Comparison of ENCODE assay signal across 11 cellular contexts in genomic region chr11:35014352-35014751, GRCh38.
DNase-seq lines count a peak whose midpoint lies in the region; ATAC-seq and TF ChIP-seq lines count a peak whose summit lies in the region.
"Had no signal": no experiment of that assay in that cellular context is flagged by ENCODE, and none has a peak within 500 bp of the region (broad histone marks: within the 10 kb centered on the region; RNA-seq: fewer than 3 reads in every experiment).

No MANE protein-coding gene starts in this region.

- no peak overlapping the region for H4K8ac ChIP-seq in trophoblast cell (ENCODE audit: low read depth, low read length)

- no peak overlapping the region for H3K4ac ChIP-seq in trophoblast cell (ENCODE audit: low read depth, low read length)

- TF ChIP-seq POLR2A in gastroesophageal sphincter (IDR thresholded peaks at IDR 0.05) = no peak

- no peak overlapping the region for H2AK5ac ChIP-seq in trophoblast cell (ENCODE audit: low read length)

- TF ChIP-seq CTCF in Calu3 (IDR thresholded peaks at IDR 0.05; ENCODE audit: unreplicated experiment) (no peak), PC-3 (conservative IDR thresholded peaks at IDR 0.05; ENCODE audit: low read depth, low read length) (no peak), gastroesophageal sphincter (IDR thresholded peaks at IDR 0.05) (no peak)

- H4K12ac ChIP-seq in trophoblast cell (ENCODE audit: low read depth, low read length) = no peak overlapping the region

- intact Hi-C loops in Calu3 (cut with micrococcal nuclease; ENCODE audit: unreplicated experiment) = no loop called here
- intact Hi-C loops in PC-3 (cut with micrococcal nuclease) = no loop called here

- no peak for ATAC-seq in PC-3
- ATAC-seq in gastroesophageal sphincter = no peak
- no peak for ATAC-seq in HG03460 (IDR thresholded peaks at IDR 0.05; ENCODE audit: unreplicated experiment)

- no peaks in the 10 kb centered on the region for H3K9me3 Mint-ChIP-seq in Calu3 (ENCODE audit: low read depth, unreplicated experiment)

- no peak for TF ChIP-seq EP300 in gastroesophageal sphincter (IDR thresholded peaks at IDR 0.05)

- no peak overlapping the region for H2BK5ac ChIP-seq in trophoblast cell (ENCODE audit: low read depth, low read length, poor library complexity)

- no peak for DNase-seq in Calu3
- DNase-seq in PC-3 = peak; percentile 38
- peak; percentile 95 for DNase-seq in dedifferentiated amniotic fluid mesenchymal stem cell (ENCODE audit: extremely low spot score)
- DNase-seq in trophoblast cell = peak; percentile 26 to 74
- DNase-seq in foreskin melanocyte = no peak
- no peak for DNase-seq in NCI-H2107 treated with DMSO at 0.1 percent for 48 hours (lab: John Stamatoyannopoulos, UW; ENCODE audit: unreplicated experiment)
- DNase-seq: activated T-cell treated with anti-CD3 and anti-CD28 coated beads, Interleukin-2, amount 50 U/mL, for 1 hour; NCI-H82; transverse colon had no signal

- H3K9me2 ChIP-seq in PC-3 (replicated peaks; ENCODE audit: low read length) = no peaks in the 10 kb centered on the region

- H3K36me3 ChIP-seq in PC-3 (ENCODE audit: low read depth, low read length) (no peaks in the 10 kb centered on the region), trophoblast cell (ENCODE audit: control insufficient read depth in 1 of 2, insufficient read depth in 2 of 2, low read length in 2 of 2) (no peaks in the 10 kb centered on the region), gastroesophageal sphincter (no peaks in the 10 kb centered on the region)
- H3K36me3 ChIP-seq: transverse colon had no signal

- H3K4me1 Mint-ChIP-seq in Calu3 (ENCODE audit: low read depth, unreplicated experiment) = peaks cover 66% of the 10 kb centered on the region

- no peaks in the 10 kb centered on the region for H3K27me3 ChIP-seq in PC-3 (ENCODE audit: low read length)
- no peaks in the 10 kb centered on the region for H3K27me3 ChIP-seq in trophoblast cell (ENCODE audit: insufficient read depth, low read length)
- no peaks in the 10 kb centered on the region for H3K27me3 ChIP-seq in gastroesophageal sphincter
- H3K27me3 ChIP-seq: transverse colon had no signal

- H3K79me1 ChIP-seq in trophoblast cell (ENCODE audit: low read length) = peaks cover 2% of the 10 kb centered on the region

- no peak overlapping the region for H2AFZ ChIP-seq in PC-3 (ENCODE audit: low read length)
- H2AFZ ChIP-seq in trophoblast cell (ENCODE audit: insufficient read depth, low read length, poor library complexity) = no peak overlapping the region

- H2BK120ac ChIP-seq in trophoblast cell (ENCODE audit: insufficient read depth, low read length, poor library complexity) = no peak overlapping the region

- H3K79me2 ChIP-seq in PC-3 (ENCODE audit: low read length) (no peaks in the 10 kb centered on the region), trophoblast cell (ENCODE audit: control insufficient read depth, insufficient read depth, low read length, poor library complexity) (no peaks in the 10 kb centered on the region)

- H3K27ac Mint-ChIP-seq in Calu3 (ENCODE audit: unreplicated experiment) = peak overlapping the region; percentile 72

- H3K27me3 Mint-ChIP-seq in Calu3 (ENCODE audit: unreplicated experiment) = no peaks in the 10 kb centered on the region

- H3K4me3 Mint-ChIP-seq in Calu3 (ENCODE audit: low read depth, unreplicated experiment) = no peak overlapping the region

- H3K23ac ChIP-seq in trophoblast cell (ENCODE audit: low read length) = no peak overlapping the region

- H3K9ac ChIP-seq in PC-3 (ENCODE audit: low read length) = no peak overlapping the region
- no peak overlapping the region for H3K9ac ChIP-seq in trophoblast cell (ENCODE audit: low read length)

- CTCF ChIA-PET in Calu3 (lab: Charles Lee) (interaction anchor here (0.7 to 0.9 kb wide), 2 partner anchors 110 to 230 kb away, joined by 3 to 5 read pairs; no protein-coding TSS in a partner anchor), PC-3 (lab: Charles Lee) (no interaction called here)

- no peak overlapping the region for H3K18ac ChIP-seq in trophoblast cell (ENCODE audit: low read length)

- BruUV-seq in Calu3 (replicated peaks; lab: Mats Ljungman, UMichigan) = no TSS peak
- BruUV-seq in PC-3 (replicated peaks; lab: Mats Ljungman, UMichigan) = no TSS peak

- H3K4me1 ChIP-seq in PC-3 (ENCODE audit: insufficient read depth, low read length) (peaks cover 31% of the 10 kb centered on the region), trophoblast cell (ENCODE audit: control insufficient read depth in 1 of 2, insufficient read depth in 2 of 2, low read length in 2 of 2) (no peaks in the 10 kb centered on the region), gastroesophageal sphincter (peaks cover 0 to 21% (median 0%) of the 10 kb centered on the region in 3 donors)

- no peaks in the 10 kb centered on the region for H3F3A ChIP-seq in PC-3 (ENCODE audit: low read length, unreplicated experiment)

- no peaks in the 10 kb centered on the region for H4K20me1 ChIP-seq in PC-3 (ENCODE audit: low read length)

- no peak overlapping the region for H4K91ac ChIP-seq in trophoblast cell (ENCODE audit: low read depth, low read length)

- H3K4me2 ChIP-seq in PC-3 (ENCODE audit: low read length) (no peak overlapping the region), trophoblast cell (ENCODE audit: low read length) (no peak overlapping the region)

- no CpG with 5 or more reads among the region's 2 CpGs for WGBS in trophoblast cell (ENCODE audit: extremely low coverage, insufficient coverage, insufficient read length)
- WGBS in gastroesophageal sphincter (ENCODE audit: low coverage in 1 of 2), 2 donors = 39 to 67% methylated on average over 1 to 2 of the region's 2 CpGs

- H2BK12ac ChIP-seq in trophoblast cell (ENCODE audit: low read length) = no peak overlapping the region

- H3K9me3 ChIP-seq in PC-3 (ENCODE audit: low read length) (no peaks in the 10 kb centered on the region), trophoblast cell (ENCODE audit: insufficient read depth, low read depth, low read length) (no peaks in the 10 kb centered on the region), gastroesophageal sphincter (no peaks in the 10 kb centered on the region)
- H3K9me3 ChIP-seq: transverse colon had no signal

- POLR2A ChIA-PET in PC-3 (lab: Charles Lee; ENCODE audit: unreplicated experiment) = no interaction called here

- H3K4me3 ChIP-seq in PC-3 (ENCODE audit: low read length) = no peak overlapping the region
- no peak overlapping the region for H3K4me3 ChIP-seq in trophoblast cell (ENCODE audit: low read depth, low read length)
- H3K4me3 ChIP-seq in gastroesophageal sphincter = no peak overlapping the region
- H3K4me3 ChIP-seq: transverse colon had no signal

- no peak overlapping the region for H3K27ac ChIP-seq in PC-3 (ENCODE audit: low read length)
- H3K27ac ChIP-seq in trophoblast cell (ENCODE audit: low read depth, low read length) = no peak overlapping the region
- H3K27ac ChIP-seq in gastroesophageal sphincter = no peak overlapping the region

- peaks cover 5% of the 10 kb centered on the region for H3K36me3 Mint-ChIP-seq in Calu3 (ENCODE audit: insufficient read depth, unreplicated experiment)

- no peak overlapping the region for H3K14ac ChIP-seq in trophoblast cell (ENCODE audit: low read length)

Comparison
In these comparisons a context has a peak if more than half of its experiments do, and no peak if none do; other contexts are left out.
1. DNase-seq: peak in PC-3 (single experiment), dedifferentiated amniotic fluid mesenchymal stem cell (single experiment) and trophoblast cell (2 of 2); none in Calu3 (single experiment), foreskin melanocyte (single experiment) and NCI-H2107 treated with DMSO at 0.1 percent for 48 hours (single experiment).